Comparison of ENCODE assay signal across 12 cellular contexts in the genomic region with DNA sequence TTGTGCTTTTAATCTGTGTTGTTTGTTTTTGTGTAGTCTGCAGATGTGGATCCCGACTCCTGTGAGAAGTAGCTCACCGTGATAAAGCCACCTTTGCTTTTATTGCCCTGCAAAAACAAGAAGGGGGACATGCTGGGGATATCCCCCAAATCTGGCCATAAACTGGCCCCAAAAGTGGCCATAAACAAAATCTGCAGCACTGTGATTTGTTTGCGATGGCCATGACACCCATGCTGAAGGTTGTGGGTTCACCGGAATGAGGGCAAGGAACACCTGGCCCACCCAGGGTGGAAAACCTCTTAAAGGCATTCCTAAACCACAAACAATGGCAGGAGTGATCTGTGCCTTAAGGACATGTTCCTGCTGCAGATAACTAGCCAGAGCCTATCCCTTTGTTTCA. TPM values are rescaled to one million over a fixed set of nuclear protein-coding genes. Genes with fewer than 3 reads are reported as not detected.
"Had no signal": no experiment of that assay in that cellular context is flagged by ENCODE, and none has a peak within 500 bp of the region (broad histone marks: within the 10 kb centered on the region; RNA-seq: fewer than 3 reads in every experiment).

No MANE protein-coding gene starts in this region.

- H3K4me1 ChIP-seq: HAP-1 had no signal

- H3K9me3 ChIP-seq: HAP-1 had no signal

- ATAC-seq: GM23338, HCT116 had no signal

- FAIRE-seq: H1, H54 had no signal

- H3K4me2 ChIP-seq: GM23338 had no signal

- H2AFZ ChIP-seq: GM23248, GM23338 had no signal

- H3K27ac ChIP-seq: GM23248 had no signal

- H3K4me3 ChIP-seq: GM23248, GM23338, HAP-1 had no signal

- H3K9ac ChIP-seq: GM23248 had no signal

- DNase-seq: GM23248, GOT3, H7, H9, HCEC 1CT, HFFc6 had no signal

- H3K36me3 ChIP-seq: HAP-1 had no signal

RNA-seq across cellular contexts. Expression of gene AHSP, which starts 15.1 kb away (rescaled TPM):
- total RNA-seq: GM23248, GM23338, H4, H9, HFFc6 had no signal
- polyA plus RNA-seq: GM23248 had no signal

RNA-seq across cellular contexts. Expression of gene SLC5A2, which starts 59.8 kb away (rescaled TPM):
- total RNA-seq: GM23248, H4 had no signal
